In genomic region chr14:90388982-90389381, GRCh38 we compare ENCODE assay signal across 24 cellular contexts. TPM values are rescaled to one million over a fixed set of nuclear protein-coding genes. Genes with fewer than 3 reads are reported as not detected.
DNase-seq lines count a peak whose midpoint lies in the region; ATAC-seq, FAIRE-seq and TF ChIP-seq lines count a peak whose summit lies in the region.
"Had no signal": no experiment of that assay in that cellular context is flagged by ENCODE, and none has a peak within 500 bp of the region (broad histone marks: within the 10 kb centered on the region; RNA-seq: fewer than 3 reads in every experiment).

No MANE protein-coding gene starts in this region.

- FAIRE-seq in A549 (lab: Jason Lieb, UNC): no peak
- FAIRE-seq: A204.1, GM12892 had no signal

- no peak overlapping the region for H3K14ac ChIP-seq in IMR-90 (replicated peaks; ENCODE audit: low read depth, low read length)

- H3K36me3 ChIP-seq in IMR-90 (ENCODE audit: control insufficient read depth, insufficient read depth, low read length): no peaks in the 10 kb centered on the region
- H3K36me3 ChIP-seq: brain microvascular endothelial cell, esophagus muscularis mucosa, right atrium auricular region had no signal

- H3K27ac ChIP-seq in A549 (peak overlapping the region; percentile 51 to 79), IMR-90 (ENCODE audit: insufficient read depth, low read length) (no peak overlapping the region), foreskin keratinocyte (no peak overlapping the region)
- H3K27ac ChIP-seq: brain microvascular endothelial cell, esophagus muscularis mucosa had no signal

- TF ChIP-seq EP300 in A549 (IDR thresholded peaks at IDR 0.05): no peak

- H3K27me3 ChIP-seq in IMR-90 (ENCODE audit: control insufficient read depth, insufficient read depth, low read length): no peaks in the 10 kb centered on the region
- H3K27me3 ChIP-seq in foreskin keratinocyte: no peaks in the 10 kb centered on the region
- H3K27me3 ChIP-seq: brain microvascular endothelial cell, esophagus muscularis mucosa, right atrium auricular region had no signal

- ATAC-seq in A549 (no peak), IMR-90 (ENCODE audit: low read depth) (no peak; the same call in 1 of the 2 replicates), foreskin keratinocyte (peak; percentile 69), GM21360 (IDR thresholded peaks at IDR 0.05; ENCODE audit: unreplicated experiment) (no peak)

- BruUV-seq in IMR-90 (replicated peaks; lab: Mats Ljungman, UMichigan): no TSS peak

- no peak overlapping the region for H2BK5ac ChIP-seq in IMR-90 (ENCODE audit: low read depth, low read length, poor library complexity, severe bottlenecking)

- H2AK9ac ChIP-seq in IMR-90 (replicated peaks; ENCODE audit: low read depth, low read length, poor library complexity): no peak overlapping the region

- no peaks in the 10 kb centered on the region; the same call in 1 of the 2 replicates for H3K9me1 ChIP-seq in IMR-90 (ENCODE audit: insufficient read depth, low read length)

- H3K4me3 ChIP-seq in A549: no peak overlapping the region
- H3K4me3 ChIP-seq in IMR-90 (ENCODE audit: insufficient read depth, low read depth, low read length): no peak overlapping the region
- H3K4me3 ChIP-seq: esophagus muscularis mucosa, right atrium auricular region had no signal

- H3K18ac ChIP-seq in IMR-90 (ENCODE audit: low read depth, low read length): peak overlapping the region; percentile 59; the same call in 1 of the 2 replicates

- CTCF ChIA-PET in A549 (lab: Yijun Ruan, JAX): interaction anchor here (0.5 to 1.1 kb wide), 2 partner anchors 11 to 279 kb away, joined by 3 to 4 read pairs; no protein-coding TSS in a partner anchor
- CTCF ChIA-PET in IMR-90 (lab: Yijun Ruan, JAX): no interaction called here

- no peak overlapping the region for H3K56ac ChIP-seq in IMR-90 (ENCODE audit: extremely low read depth, insufficient read depth, low read length)

- no peak overlapping the region for H2AFZ ChIP-seq in IMR-90 (replicated peaks; ENCODE audit: low read length, poor library complexity)

- no peak overlapping the region for H3K9ac ChIP-seq in IMR-90 (ENCODE audit: low read depth, low read length)

- no peak for TF ChIP-seq POLR2A in A549 (IDR thresholded peaks at IDR 0.05; ENCODE audit: low read length)
- no peak for TF ChIP-seq POLR2A in IMR-90 (IDR thresholded peaks at IDR 0.05; ENCODE audit: low read depth, low read length)

- no peak overlapping the region for H4K91ac ChIP-seq in IMR-90 (ENCODE audit: insufficient read depth, low read depth, low read length)

- TF ChIP-seq RAD21 in A549 (conservative IDR thresholded peaks at IDR 0.05 in 1 of 2, IDR thresholded peaks at IDR 0.05 in 1 of 2) (no peak), IMR-90 (IDR thresholded peaks at IDR 0.05; ENCODE audit: low read length) (no peak)

- intact Hi-C loops in IMR-90 (cut with micrococcal nuclease): no loop called here

- H3K4me1 ChIP-seq in A549 (peaks cover 17% of the 10 kb centered on the region), IMR-90 (ENCODE audit: control insufficient read depth, insufficient read depth, low read length) (peaks cover 4% of the 10 kb centered on the region), foreskin keratinocyte (peaks cover 9% of the 10 kb centered on the region)

- POLR2A ChIA-PET in A549 (lab: Yijun Ruan, JAX) (interaction anchor here (1.0 to 2.6 kb wide), 2 partner anchors 8 to 99 kb away, joined by 3 to 21 read pairs; partner anchors contain the start of gene CALM1), IMR-90 (lab: Charles Lee; ENCODE audit: unreplicated experiment) (no interaction called here)

- no peak overlapping the region for H4K8ac ChIP-seq in IMR-90 (ENCODE audit: low read depth in 2 of 2, low read length in 2 of 2)

- dilution Hi-C loops in IMR-90 (cut with HindIII; ENCODE audit: low sequenced_read_pairs, unreplicated experiment): no loop called here

- H2BK15ac ChIP-seq in IMR-90 (ENCODE audit: low read depth, low read length): peak overlapping the region; percentile 29; the same call in 1 of the 3 replicates

- H4K5ac ChIP-seq in IMR-90 (ENCODE audit: low read depth, low read length): no peak overlapping the region

- H3K79me1 ChIP-seq in IMR-90 (ENCODE audit: low read depth in 1 of 2, low read length in 2 of 2): 0 out of 4 replicates have a peak, but pooled peaks cover 0 to 6% of the 10 kb centered on the region in 2 experiments

- peak overlapping the region; percentile 9; the same call in 1 of the 2 replicates for H2BK120ac ChIP-seq in IMR-90 (ENCODE audit: low read depth, low read length)

- DNase-seq in activated CD4-positive, alpha-beta T cell treated with anti-CD3 and anti-CD28 coated beads for 48 hours: peak; percentile 38
- DNase-seq in activated CD4-positive, alpha-beta T cell treated with anti-CD3 and anti-CD28 coated beads, Interleukin-2, amount 50 U/mL, for 4 hours: no peak
- DNase-seq in A549 (ENCODE audit: low read depth in 1 of 2, low spot score in 1 of 2): no peak
- peak; percentile 47 for DNase-seq in IMR-90
- peak in 1 of 2 donors; percentile 44 for DNase-seq in foreskin keratinocyte
- no peak for DNase-seq in T-helper 1 cell
- no peak for DNase-seq in NCI-H526 (lab: John Stamatoyannopoulos, UW)
- DNase-seq: activated CD4-positive, alpha-beta T cell treated with anti-CD3 and anti-CD28 coated beads, Interleukin-2, amount 50 U/mL, for 1 hour; Caco-2; DND-41; effector CD8-positive, alpha-beta T cell; naive B cell; NCI-H1105; NCI-H2029; NCI-H345; nucleus accumbens; SIG-M5; stimulated activated CD4-positive, alpha-beta T cell treated with anti-CD3 and anti-CD28 coated beads, Interleukin-12 subunit alpha, Interleukin-12 subunit beta, amount 100 ng/mL, for 4 hours had no signal

- no peak overlapping the region for H3K23ac ChIP-seq in IMR-90 (ENCODE audit: low read depth, low read length)

- no peak for TF ChIP-seq CTCF in A549 (IDR thresholded peaks at IDR 0.05)
- TF ChIP-seq CTCF in IMR-90 (conservative IDR thresholded peaks at IDR 0.05; ENCODE audit: low read depth, low read length): no peak
- TF ChIP-seq CTCF in foreskin keratinocyte (conservative IDR thresholded peaks at IDR 0.05): no peak

- WGBS in A549 (ENCODE audit: missing lambda C conversion rate): 34% methylated on average over 1 of the region's 1 CpG
- WGBS in IMR-90 (ENCODE audit: extremely low coverage in 2 of 2, insufficient read length in 1 of 2), 2 experiments: no CpG with 5 or more reads among the region's 1 CpG

- H2BK20ac ChIP-seq in IMR-90 (ENCODE audit: low read depth, low read length): no peak overlapping the region

- H3K4me2 ChIP-seq in A549 (peak overlapping the region; percentile 56), IMR-90 (ENCODE audit: low read depth, low read length) (no peak overlapping the region)

- no peak overlapping the region for H2AK5ac ChIP-seq in IMR-90 (ENCODE audit: low read depth, low read length)

- H3K4ac ChIP-seq in IMR-90 (ENCODE audit: low read depth, low read length): no peak overlapping the region

- H3K9me3 ChIP-seq in A549: no peaks in the 10 kb centered on the region
- no peaks in the 10 kb centered on the region for H3K9me3 ChIP-seq in IMR-90 (ENCODE audit: control insufficient read depth, insufficient read depth, low read length)
- H3K9me3 ChIP-seq: Caco-2, esophagus muscularis mucosa, right atrium auricular region had no signal

- in situ Hi-C loops in IMR-90 (cut with MboI; ENCODE audit: low sequenced_read_pairs): loop anchor here (25.0 kb wide), 1 partner anchor 773 kb away; no protein-coding TSS in a partner anchor

- H4K20me1 ChIP-seq in IMR-90 (ENCODE audit: insufficient read depth, low read length): no peaks in the 10 kb centered on the region

TF ChIP-seq in A549, 52 proteins besides CTCF, POLR2A, EP300 and RAD21 (continues in another document):
- TF ChIP-seq POLR2AphosphoS2 (conservative IDR thresholded peaks at IDR 0.05; ENCODE audit: low read length) (no peak), CHD2 (IDR thresholded peaks at IDR 0.05; ENCODE audit: low read length, partially characterized antibody) (no peak), PHF8 (IDR thresholded peaks at IDR 0.05; ENCODE audit: borderline replicate concordance, low read depth) (no peak), CHD4 (IDR thresholded peaks at IDR 0.05; ENCODE audit: borderline replicate concordance) (no peak)

TF ChIP-seq in IMR-90, 13 proteins besides CTCF, POLR2A, EP300 and RAD21:
- TF ChIP-seq RCOR1 (IDR thresholded peaks at IDR 0.05; ENCODE audit: insufficient replicate concordance, low read length) (no peak), CEBPB (IDR thresholded peaks at IDR 0.05; ENCODE audit: low read depth, low read length) (no peak), MAFK (IDR thresholded peaks at IDR 0.05; ENCODE audit: low read depth, low read length) (no peak), CHD1 (IDR thresholded peaks at IDR 0.05; ENCODE audit: low read depth, low read length) (no peak), BHLHE40 (IDR thresholded peaks at IDR 0.05; ENCODE audit: low read depth, low read length) (no peak), MXI1 (IDR thresholded peaks at IDR 0.05; ENCODE audit: borderline replicate concordance, low read depth, low read length) (no peak)

RNA-seq across cellular contexts. Expression of gene CALM1, which starts 7.8 kb away (rescaled TPM):
- polyA plus RNA-seq in A549 (2011; rRNA removed) (337 and 451 TPM in 2 replicates), A549 (2017; fragmentation: RNase III; extraction: RNeasy Plus Mini Kit Qiagen cat#74134 plus additional on column Dnase treatment) (374 to 398 TPM (median 385 TPM) in 3 replicates), IMR-90 (2012; rRNA removed) (188 and 231 TPM in 2 replicates), foreskin keratinocyte (416 and 452 TPM in 2 replicates)
- polyA plus RNA-seq in A549 (2012; cell fraction: cytosol; rRNA removed): 389 and 431 TPM in 2 replicates
- 183 and 312 TPM in 2 replicates for polyA plus RNA-seq in A549 (2012; cell fraction: nucleus; rRNA removed)
- polyA minus RNA-seq in A549 (2011; rRNA and poly(A)+ RNA removed): 150 and 191 TPM in 2 replicates
- total RNA-seq in IMR-90 (2012; rRNA removed) (72.9 and 206 TPM in 2 replicates), foreskin keratinocyte (489 and 498 TPM in 2 replicates)
- 282 and 543 TPM in 2 replicates for polyA plus RNA-seq in IMR-90 (2012; cell fraction: cytosol; rRNA removed)
- polyA plus RNA-seq in IMR-90 (2012; cell fraction: nucleus; rRNA removed; ENCODE audit: low replicate concordance): 112 and 173 TPM in 2 replicates

RNA-seq across cellular contexts. Expression of gene NRDE2, which starts 57.2 kb away (rescaled TPM):
- polyA plus RNA-seq in A549 (2011; rRNA removed) (12.7 and 14.7 TPM in 2 replicates), A549 (2017; fragmentation: RNase III; extraction: RNeasy Plus Mini Kit Qiagen cat#74134 plus additional on column Dnase treatment) (10.2 to 12.5 TPM (median 11.6 TPM) in 3 replicates), IMR-90 (2012; rRNA removed) (4.0 and 4.5 TPM in 2 replicates), foreskin keratinocyte (5.5 and 6.5 TPM in 2 replicates)
- polyA plus RNA-seq in A549 (2012; cell fraction: cytosol; rRNA removed): 7.6 and 7.7 TPM in 2 replicates
- 14.7 and 24.3 TPM in 2 replicates for polyA plus RNA-seq in A549 (2012; cell fraction: nucleus; rRNA removed)
- polyA minus RNA-seq in A549 (2011; rRNA and poly(A)+ RNA removed): 17.8 and 23.2 TPM in 2 replicates
- total RNA-seq in IMR-90 (2012; rRNA removed) (7.5 and 9.3 TPM in 2 replicates), foreskin keratinocyte (8.8 and 10.3 TPM in 2 replicates)
- polyA plus RNA-seq in IMR-90 (2012; cell fraction: cytosol; rRNA removed): 1.7 and 3.9 TPM in 2 replicates
- polyA plus RNA-seq in IMR-90 (2012; cell fraction: nucleus; rRNA removed; ENCODE audit: low replicate concordance): 11.3 and 16.3 TPM in 2 replicates

Comparison
In these comparisons a context has a peak if more than half of its experiments do, and no peak if none do; other contexts are left out.
1. DNase-seq: peak in activated CD4-positive, alpha-beta T cell treated with anti-CD3 and anti-CD28 coated beads for 48 hours (single experiment) and IMR-90 (single experiment); none in activated CD4-positive, alpha-beta T cell treated with anti-CD3 and anti-CD28 coated beads, Interleukin-2, amount 50 U/mL, for 4 hours (0 of 2), A549 (0 of 2), T-helper 1 cell (0 of 5) and NCI-H526 (0 of 2).
2. H3K27ac ChIP-seq: peak in A549 (2 of 2); none in IMR-90 (single experiment) and foreskin keratinocyte (single experiment).